ENCODE assay signal across 1 cellular context in the genomic region with DNA sequence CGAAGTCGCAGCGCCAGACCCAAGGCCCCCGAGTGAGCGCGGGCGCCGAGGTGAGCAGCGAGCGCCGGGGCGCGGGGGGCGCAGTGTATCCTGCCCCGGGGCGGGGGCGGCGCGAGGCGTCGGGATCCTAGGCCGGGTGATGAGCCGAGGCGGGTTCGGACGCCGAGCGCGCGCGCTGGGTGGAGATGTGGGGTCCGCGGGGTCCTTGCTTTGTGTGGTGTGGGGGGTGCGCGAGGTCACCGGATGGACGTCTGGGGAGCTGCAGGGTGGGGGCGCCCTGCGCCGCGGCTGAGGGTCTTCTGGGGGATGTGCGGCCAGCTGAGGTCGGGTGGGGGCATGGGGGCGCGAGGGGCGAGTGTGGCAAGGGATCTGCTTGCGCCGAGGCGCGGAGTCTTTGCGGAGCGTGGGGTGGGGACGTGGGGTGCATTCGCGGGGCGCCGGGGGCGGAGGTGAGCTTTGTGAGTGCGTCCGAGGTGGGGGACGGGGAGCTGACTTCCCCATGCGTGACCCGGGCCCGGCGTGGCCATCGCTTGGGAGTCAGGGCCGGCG.
A peak's percentile ranks its signal among the peaks of the same experiment; 100 is the strongest.
TF ChIP-seq lines count a peak whose summit lies in the region.

No MANE protein-coding gene starts in this region.

TF ChIP-seq in HepG2, 621 proteins besides CTCF, POLR2A, EP300 and RAD21 (continued from another document):
- no peak for TF ChIP-seq HES4 (CRISPR knock-in tag; IDR thresholded peaks at IDR 0.05; ENCODE audit: borderline replicate concordance)
- TF ChIP-seq ZNF775 (CRISPR knock-in tag; IDR thresholded peaks at IDR 0.05; ENCODE audit: borderline replicate concordance) = no peak
- peak; percentile 13; the same call in 1 of the 2 replicates for TF ChIP-seq ATF7-NPFF (CRISPR knock-in tag; IDR thresholded peaks at IDR 0.05; ENCODE audit: low read depth)
- TF ChIP-seq ZNF441 (CRISPR knock-in tag; IDR thresholded peaks at IDR 0.05; ENCODE audit: borderline replicate concordance) = no peak
- no peak for TF ChIP-seq MTERF4 (CRISPR knock-in tag; IDR thresholded peaks at IDR 0.05)
